26 cellular contexts compared by ENCODE assay signal in the genomic region with DNA sequence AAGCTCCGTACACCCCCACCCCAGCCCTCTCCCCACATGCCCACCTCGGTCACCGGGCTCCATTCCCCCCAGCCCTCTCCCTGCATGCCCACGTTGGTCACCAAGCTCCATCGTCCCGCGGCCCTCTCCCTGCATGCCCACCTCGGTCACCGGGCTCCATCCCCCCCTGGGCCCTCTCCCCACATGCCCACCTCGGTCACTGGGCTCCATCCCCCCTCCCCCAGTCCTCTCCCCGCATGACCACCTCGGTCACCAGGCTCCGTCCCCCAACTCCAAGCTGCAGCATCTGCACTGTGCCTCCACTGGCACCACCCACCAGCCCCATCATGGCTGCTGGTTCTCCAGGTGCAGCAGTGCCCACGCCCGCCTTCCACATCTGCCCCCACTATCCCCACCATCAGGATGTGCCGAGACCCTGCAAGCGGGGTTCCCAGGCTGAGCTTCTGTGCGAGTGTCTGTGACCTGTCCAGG. TPM values are rescaled to one million over a fixed set of nuclear protein-coding genes. Genes with fewer than 3 reads are reported as not detected.
DNase-seq lines count a peak whose midpoint lies in the region; ATAC-seq, FAIRE-seq and TF ChIP-seq lines count a peak whose summit lies in the region.
"Had no signal": no experiment of that assay in that cellular context is flagged by ENCODE, and none has a peak within 500 bp of the region (broad histone marks: within the 10 kb centered on the region; RNA-seq: fewer than 3 reads in every experiment).

No MANE protein-coding gene starts in this region.

- no peaks in the 10 kb centered on the region for H3K9me3 Mint-ChIP-seq in endodermal cell
- H3K9me3 Mint-ChIP-seq in effector memory CD8-positive, alpha-beta T cell = no peaks in the 10 kb centered on the region
- H3K9me3 Mint-ChIP-seq: CD4-positive, alpha-beta T cell had no signal

- H3K27me3 Mint-ChIP-seq in endodermal cell (ENCODE audit: insufficient read depth) = no peaks in the 10 kb centered on the region
- no peaks in the 10 kb centered on the region for H3K27me3 Mint-ChIP-seq in effector memory CD8-positive, alpha-beta T cell
- H3K27me3 Mint-ChIP-seq: CD4-positive, alpha-beta T cell had no signal

- H3K27ac ChIP-seq in endodermal cell (ENCODE audit: low read depth, low read length) (no peak overlapping the region), ovary (no peak overlapping the region)
- H3K27ac ChIP-seq: BLaER1, GM23248, SJSA1 had no signal

- H3K27me3 ChIP-seq in H7 (ENCODE audit: control insufficient read depth, insufficient read depth, low read length) (no peaks in the 10 kb centered on the region), endodermal cell (ENCODE audit: control insufficient read depth, insufficient read depth, low read length, poor library complexity, severe bottlenecking) (no peaks in the 10 kb centered on the region), ovary (no peaks in the 10 kb centered on the region), MG63 (no peaks in the 10 kb centered on the region)
- H3K27me3 ChIP-seq: BLaER1, SJSA1 had no signal

- H3K9ac ChIP-seq in endodermal cell (ENCODE audit: extremely low read depth, low read length, poor library complexity, severe bottlenecking) = no peak overlapping the region
- H3K9ac ChIP-seq: BLaER1, GM23248 had no signal

- no peaks in the 10 kb centered on the region for H3K36me3 Mint-ChIP-seq in endodermal cell (ENCODE audit: low read depth)
- H3K36me3 Mint-ChIP-seq in effector memory CD8-positive, alpha-beta T cell (ENCODE audit: insufficient read depth) = peaks cover 7% of the 10 kb centered on the region

- peak; percentile 37 for DNase-seq in H7
- no peak for DNase-seq in HTR-8/SVneo (ENCODE audit: insufficient read length, low spot score)
- no peak for DNase-seq in endodermal cell
- peak in 3 of 5 donors; percentile 14 to 30 (median 26) for DNase-seq in ovary
- no peak for DNase-seq in effector memory CD8-positive, alpha-beta T cell
- DNase-seq in kidney glomerular epithelial cell (lab: John Stamatoyannopoulos, UW) = no peak
- no peak for DNase-seq in MG63
- DNase-seq in RCC 7860 (ENCODE audit: low spot score) = no peak
- DNase-seq: CD4-positive, alpha-beta T cell; GM23248; HCEC 1CT; Kasumi-1; MV-4-11; NCI-H1105; NCI-H1436 treated with DMSO at 0.1 percent for 48 hours; NCI-H187 treated with DMSO at 0.1 percent for 48 hours; NCI-H2171 treated with DMSO at 0.1 percent for 48 hours; NCI-H524; NCI-H774; PC-3; Right ventricle myocardium superior had no signal

- no peak for TF ChIP-seq CTCF in endodermal cell (conservative IDR thresholded peaks at IDR 0.05)
- TF ChIP-seq CTCF in ovary (IDR thresholded peaks at IDR 0.05) = no peak

- no peak for ATAC-seq in effector memory CD8-positive, alpha-beta T cell (replicated peaks)
- ATAC-seq: K562, PC-3 had no signal

- H3K27ac Mint-ChIP-seq in endodermal cell = peak overlapping the region; percentile 1
- no peak overlapping the region for H3K27ac Mint-ChIP-seq in effector memory CD8-positive, alpha-beta T cell
- H3K27ac Mint-ChIP-seq: CD4-positive, alpha-beta T cell had no signal

- WGBS in endodermal cell (ENCODE audit: insufficient coverage in 1 of 2, insufficient read length in 1 of 2), 2 experiments = 76 to 92% methylated on average over 3 to 18 of the region's 18 CpGs
- WGBS in ovary, 3 donors = 89 to 91% (median 90%) methylated on average over 18 of the region's 18 CpGs

- intact Hi-C loops in ovary (cut with DNase I) = no loop called here

- no peak for TF ChIP-seq POLR2A in ovary (IDR thresholded peaks at IDR 0.05)

- no peak overlapping the region for H3K4me3 Mint-ChIP-seq in endodermal cell
- H3K4me3 Mint-ChIP-seq in effector memory CD8-positive, alpha-beta T cell = no peak overlapping the region
- H3K4me3 Mint-ChIP-seq: CD4-positive, alpha-beta T cell had no signal

- no peak overlapping the region for H3K4me3 ChIP-seq in H7 (ENCODE audit: insufficient read depth, low read depth, low read length)
- H3K4me3 ChIP-seq in endodermal cell (ENCODE audit: low read length) = no peak overlapping the region
- H3K4me3 ChIP-seq in ovary = no peak overlapping the region
- no peak overlapping the region for H3K4me3 ChIP-seq in MG63
- H3K4me3 ChIP-seq: BLaER1, GM23248, K562, SJSA1 had no signal

- H3K9me3 ChIP-seq in endodermal cell (ENCODE audit: control insufficient read depth, low read length) (no peaks in the 10 kb centered on the region), ovary (no peaks in the 10 kb centered on the region), MG63 (no peaks in the 10 kb centered on the region)
- H3K9me3 ChIP-seq: BLaER1, SJSA1 had no signal

- no peaks in the 10 kb centered on the region for H3K4me1 ChIP-seq in endodermal cell (ENCODE audit: control insufficient read depth, insufficient read depth, low read length)
- peaks cover 20% of the 10 kb centered on the region for H3K4me1 ChIP-seq in ovary (ENCODE audit: insufficient read depth)
- H3K4me1 ChIP-seq: SJSA1 had no signal

- FAIRE-seq in HTR-8/SVneo (lab: Jason Lieb, UNC) = peak; percentile 51
- FAIRE-seq in RCC 7860 (lab: Jason Lieb, UNC) = no peak
- FAIRE-seq: A204.1, D721Med, K562 had no signal

- TF ChIP-seq EP300 in ovary (IDR thresholded peaks at IDR 0.05) = no peak

- peaks cover 28% of the 10 kb centered on the region for H3K4me1 Mint-ChIP-seq in endodermal cell
- H3K4me1 Mint-ChIP-seq in effector memory CD8-positive, alpha-beta T cell (ENCODE audit: low read depth in 2 of 2) = peaks cover 45 to 79% of the 10 kb centered on the region in 2 donors

- H3K36me3 ChIP-seq in H7 (replicated peaks; ENCODE audit: control insufficient read depth, insufficient read depth, low read length) (no peaks in the 10 kb centered on the region), endodermal cell (ENCODE audit: control insufficient read depth, insufficient read depth, low read length) (no peaks in the 10 kb centered on the region), ovary (no peaks in the 10 kb centered on the region), MG63 (no peaks in the 10 kb centered on the region)
- H3K36me3 ChIP-seq: SJSA1 had no signal

RNA-seq across cellular contexts. Expression of a gene that starts 16.8 kb away (rescaled TPM):
- 5.2 and 8.0 TPM in 2 replicates for total RNA-seq in H7 (2014; rRNA removed; shearing (Covaris generic))
- total RNA-seq in endodermal cell (10 to 100 TPM; 25.5 to 39.9 TPM), ovary (10 to 100 TPM; 15.6 to 34.7 (median 28.1) TPM)
- polyA plus RNA-seq in endodermal cell (2013, experiment 1 of 2) = 23.0 TPM
- polyA plus RNA-seq in endodermal cell (2013, experiment 2 of 2) = 24.8 TPM
- 10 to 100 TPM in 1 of 2 donors, 1 to 10 TPM in 1; 9.3 to 14.2 TPM for polyA plus RNA-seq in ovary
- 3.6 and 5.7 TPM in 2 replicates for total RNA-seq in MG63 (2014; rRNA removed; shearing (Covaris generic); ENCODE audit: low replicate concordance)

Comparison
In these comparisons a context has a peak if more than half of its experiments do, and no peak if none do; other contexts are left out.
1. DNase-seq: peak in H7 (single experiment) and ovary (3 of 5); none in HTR-8/SVneo (single experiment), endodermal cell (single experiment), effector memory CD8-positive, alpha-beta T cell (0 of 3), kidney glomerular epithelial cell (single experiment), MG63 (single experiment) and RCC 7860 (single experiment).